In the genomic region with DNA sequence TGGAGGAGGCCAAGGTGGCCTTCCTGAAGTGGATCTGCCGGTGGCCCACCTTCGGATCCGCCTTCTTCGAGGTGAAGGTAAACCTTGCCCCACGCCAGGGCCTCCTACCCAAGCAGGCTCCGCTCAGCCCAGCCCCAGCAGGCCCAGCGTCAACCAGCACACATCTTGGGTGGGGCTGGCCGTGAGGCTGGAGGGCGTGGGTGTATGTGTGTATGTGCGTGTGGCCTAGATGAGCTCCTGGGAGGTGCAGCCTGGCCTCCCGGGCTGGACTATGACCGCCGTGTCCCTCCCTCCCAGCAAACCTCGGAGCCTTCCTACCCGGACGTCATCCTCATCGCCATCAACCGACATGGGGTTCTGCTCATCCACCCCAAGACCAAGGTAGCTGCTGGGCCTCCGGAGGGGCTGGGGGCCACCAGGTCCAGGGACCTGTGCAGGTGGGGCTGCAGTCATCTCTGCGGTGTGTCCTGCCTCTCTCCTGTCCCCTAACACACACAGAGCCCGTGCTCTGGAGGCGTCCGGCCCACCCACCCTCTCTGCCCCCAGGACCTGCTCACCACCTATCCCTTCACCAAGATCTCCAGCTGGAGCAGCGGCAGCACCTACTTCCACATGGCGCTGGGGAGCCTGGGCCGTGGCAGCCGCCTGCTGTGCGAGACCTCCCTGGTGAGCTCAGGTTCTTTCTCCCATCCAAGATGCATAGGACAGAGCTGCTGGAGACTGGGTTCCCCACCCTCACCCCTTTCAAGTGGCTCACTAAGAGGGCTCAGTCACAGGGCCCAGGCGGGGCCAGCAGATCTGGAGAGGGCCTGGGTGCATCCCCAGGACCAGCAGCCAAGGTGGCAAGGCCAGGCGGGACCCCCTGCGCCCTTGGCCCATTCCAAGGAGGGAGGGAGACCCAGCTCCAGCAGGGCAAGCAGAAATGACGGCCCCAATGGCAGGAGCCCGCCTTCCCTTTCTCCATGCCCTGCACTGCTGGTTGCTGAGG, we compare ENCODE assay signal across 12 cellular contexts. TPM values are rescaled to one million over a fixed set of nuclear protein-coding genes. Genes with fewer than 3 reads are reported as not detected.
DNase-seq lines count a peak whose midpoint lies in the region; ATAC-seq and TF ChIP-seq lines count a peak whose summit lies in the region.
"Had no signal": no experiment of that assay in that cellular context is flagged by ENCODE, and none has a peak within 500 bp of the region (broad histone marks: within the 10 kb centered on the region; RNA-seq: fewer than 3 reads in every experiment).

No MANE protein-coding gene starts in this region.

- peak; percentile 41 for DNase-seq in left ventricle myocardium superior
- DNase-seq in Right ventricle myocardium inferior (ENCODE audit: missing footprints), result no peak
- DNase-seq in naive thymus-derived CD8-positive, alpha-beta T cell, result no peak
- DNase-seq in uterus, result no peak
- DNase-seq in NCI-H345 (lab: John Stamatoyannopoulos, UW), result no peak
- no peak for DNase-seq in cerebellum (ENCODE audit: low spot score)
- DNase-seq in GM10266 (ENCODE audit: extremely low spot score), result no peak
- DNase-seq: activated CD8-positive, alpha-beta memory T cell treated with anti-CD3 and anti-CD28 coated beads, Interleukin-2, amount 50 U/mL, for 4 hours; natural killer cell; NCI-H2081 treated with DMSO at 0.1 percent for 48 hours had no signal

- peak overlapping the region; percentile 88 to 92 for H3K27ac ChIP-seq in uterus

- no peak for TF ChIP-seq CTCF in uterus (IDR thresholded peaks at IDR 0.05)
- no peak for TF ChIP-seq CTCF in GM10266 (IDR thresholded peaks at IDR 0.05; ENCODE audit: control insufficient read depth, insufficient read depth, low read depth, missing control alignments)

- no peaks in the 10 kb centered on the region for H3K9me3 Mint-ChIP-seq in dendritic cell treated with granulocyte-macrophage colony-stimulating factor and Interleukin-4, amounts not matched to agents 40 ng/mL and 50 ng/mL, for 4 days
- H3K9me3 Mint-ChIP-seq in naive thymus-derived CD8-positive, alpha-beta T cell, result no peaks in the 10 kb centered on the region
- H3K9me3 Mint-ChIP-seq: brain, natural killer cell had no signal

- H3K27ac Mint-ChIP-seq in dendritic cell treated with granulocyte-macrophage colony-stimulating factor and Interleukin-4, amounts not matched to agents 40 ng/mL and 50 ng/mL, for 4 days, result peak overlapping the region; percentile 89
- peak overlapping the region in 9 of 10 donors; percentile 19 to 85 (median 70) for H3K27ac Mint-ChIP-seq in naive thymus-derived CD8-positive, alpha-beta T cell
- H3K27ac Mint-ChIP-seq: brain, natural killer cell had no signal

- peaks cover 83% of the 10 kb centered on the region for H3K4me1 Mint-ChIP-seq in dendritic cell treated with granulocyte-macrophage colony-stimulating factor and Interleukin-4, amounts not matched to agents 40 ng/mL and 50 ng/mL, for 4 days (ENCODE audit: low read depth)
- peaks cover 26 to 84% (median 72%) of the 10 kb centered on the region in 4 donors for H3K4me1 Mint-ChIP-seq in naive thymus-derived CD8-positive, alpha-beta T cell

- H3K36me3 Mint-ChIP-seq in dendritic cell treated with granulocyte-macrophage colony-stimulating factor and Interleukin-4, amounts not matched to agents 40 ng/mL and 50 ng/mL, for 4 days (ENCODE audit: low read depth), result no peaks in the 10 kb centered on the region
- no peaks in the 10 kb centered on the region for H3K36me3 Mint-ChIP-seq in naive thymus-derived CD8-positive, alpha-beta T cell
- H3K36me3 Mint-ChIP-seq: brain, natural killer cell had no signal

- TF ChIP-seq POLR2A in uterus (IDR thresholded peaks at IDR 0.05), result no peak

- H3K9me3 ChIP-seq in uterus, result no peaks in the 10 kb centered on the region

- intact Hi-C loops in left ventricle myocardium superior (cut with micrococcal nuclease), result no loop called here
- intact Hi-C loops in Right ventricle myocardium inferior (cut with DNase I), result loop anchor here (5.0 kb wide), 1 partner anchor 36 kb away; no protein-coding TSS in a partner anchor
- intact Hi-C loops in dendritic cell treated with granulocyte-macrophage colony-stimulating factor and Interleukin-4, amounts not matched to agents 40 ng/mL and 50 ng/mL, for 4 days (cut with micrococcal nuclease), result loop anchor here (10.0 kb wide), 1 partner anchor 112 kb away; a partner anchor contains a TSS
- intact Hi-C loops in uterus (cut with DNase I; ENCODE audit: low total_unique reads), result no loop called here

- H3K4me3 ChIP-seq in uterus, result no peak overlapping the region

- no peaks in the 10 kb centered on the region for H3K27me3 ChIP-seq in uterus

- ATAC-seq in left ventricle myocardium superior, result no peak
- no peak for ATAC-seq in Right ventricle myocardium inferior
- no peak for ATAC-seq in naive thymus-derived CD8-positive, alpha-beta T cell
- ATAC-seq: natural killer cell had no signal

- H3K36me3 ChIP-seq in uterus, result no peaks in the 10 kb centered on the region

- H3K4me3 Mint-ChIP-seq in dendritic cell treated with granulocyte-macrophage colony-stimulating factor and Interleukin-4, amounts not matched to agents 40 ng/mL and 50 ng/mL, for 4 days, result no peak overlapping the region
- peak overlapping the region in 5 of 10 donors; percentile 26 to 56 (median 53) for H3K4me3 Mint-ChIP-seq in naive thymus-derived CD8-positive, alpha-beta T cell
- H3K4me3 Mint-ChIP-seq: brain, natural killer cell had no signal

- POLR2A ChIA-PET in naive thymus-derived CD8-positive, alpha-beta T cell (lab: Charles Lee), result interaction anchor here (1.5 kb wide), 1 partner anchor 17 kb away, joined by 3 read pairs; no protein-coding TSS in a partner anchor

- H3K27me3 Mint-ChIP-seq in dendritic cell treated with granulocyte-macrophage colony-stimulating factor and Interleukin-4, amounts not matched to agents 40 ng/mL and 50 ng/mL, for 4 days, result no peaks in the 10 kb centered on the region
- no peaks in the 10 kb centered on the region for H3K27me3 Mint-ChIP-seq in naive thymus-derived CD8-positive, alpha-beta T cell

- H3K4me1 ChIP-seq in uterus, result peaks cover 6 to 10% of the 10 kb centered on the region in 2 donors

RNA-seq across cellular contexts. Expression of a gene that starts 9.4 kb away (rescaled TPM):
- total RNA-seq in left ventricle myocardium superior, result 0.25 TPM
- 0.16 TPM for total RNA-seq in Right ventricle myocardium inferior
- not detected for total RNA-seq in naive thymus-derived CD8-positive, alpha-beta T cell
- polyA plus RNA-seq in naive thymus-derived CD8-positive, alpha-beta T cell, result not detected
- total RNA-seq in uterus, result under 1 TPM in 1 of 4 donors, not detected in 3; 0.41 TPM
- total RNA-seq in cerebellum, result 8.9 TPM
- total RNA-seq: natural killer cell had no signal

RNA-seq across cellular contexts. Expression of a gene that starts 38.8 kb away (rescaled TPM):
- 274 TPM for total RNA-seq in left ventricle myocardium superior
- total RNA-seq in Right ventricle myocardium inferior, result 260 TPM
- total RNA-seq in naive thymus-derived CD8-positive, alpha-beta T cell, result 10 to 100 TPM; 10.1 to 11.8 TPM
- polyA plus RNA-seq in naive thymus-derived CD8-positive, alpha-beta T cell, result 10 to 100 TPM in 1 of 3 donors, 1 to 10 TPM in 2; 3.4 to 12.5 (median 5.8) TPM
- 100 to 1,000 TPM in 1 of 4 donors, 10 to 100 TPM in 3; 15.8 to 298 (median 66.2) TPM for total RNA-seq in uterus
- total RNA-seq in cerebellum, result 3.3 TPM

Comparison
In these comparisons a context has a peak if more than half of its experiments do, and no peak if none do; other contexts are left out.
1. intact Hi-C loops: an anchor here in Right ventricle myocardium inferior (5.0 kb wide) and dendritic cell treated with granulocyte-macrophage colony-stimulating factor and Interleukin-4, amounts not matched to agents 40 ng/mL and 50 ng/mL, for 4 days (10.0 kb wide); none called in left ventricle myocardium superior and uterus.